In genomic region chr10:604716-605631, GRCh38 we compare ENCODE assay signal across 27 cellular contexts.
DNase-seq lines count a peak whose midpoint lies in the region; ATAC-seq, FAIRE-seq and TF ChIP-seq lines count a peak whose summit lies in the region.
"Had no signal": no experiment of that assay in that cellular context is flagged by ENCODE, and none has a peak within 500 bp of the region (broad histone marks: within the 10 kb centered on the region; RNA-seq: fewer than 3 reads in every experiment).

No MANE protein-coding gene starts in this region.

- H3K4me1 Mint-ChIP-seq in nephron progenitor cell: peaks cover 83% of the 10 kb centered on the region
- H3K4me1 Mint-ChIP-seq: CD14-positive monocyte had no signal

- no peaks in the 10 kb centered on the region for H4K20me1 ChIP-seq in OCI-LY1 (ENCODE audit: insufficient read depth, low read length)

- peak overlapping the region; percentile 89 for H3K9ac ChIP-seq in OCI-LY1 (ENCODE audit: low read length)

- no peaks in the 10 kb centered on the region for H3K27me3 ChIP-seq in OCI-LY1 (ENCODE audit: insufficient read depth, low read length)
- no peaks in the 10 kb centered on the region for H3K27me3 ChIP-seq in dorsolateral prefrontal cortex
- H3K27me3 ChIP-seq in testis: no peaks in the 10 kb centered on the region
- H3K27me3 ChIP-seq: upper lobe of left lung had no signal

- no peak for FAIRE-seq in GM12892 (lab: Jason Lieb, UNC)

- H3F3A ChIP-seq in OCI-LY1 (ENCODE audit: insufficient read depth, low read length): peaks cover 20% of the 10 kb centered on the region

- peaks cover 84% of the 10 kb centered on the region for H3K4me1 ChIP-seq in OCI-LY1 (ENCODE audit: insufficient read depth, low read length, severe bottlenecking)
- H3K4me1 ChIP-seq in testis: peaks cover 19% of the 10 kb centered on the region
- H3K4me1 ChIP-seq: prostate gland had no signal

- peak overlapping the region; percentile 83 for H3K27ac Mint-ChIP-seq in nephron progenitor cell
- H3K27ac Mint-ChIP-seq: activated CD8-positive, alpha-beta T cell treated with anti-CD3 and anti-CD28 coated beads, Interleukin-2, amount 10 ng/mL, durations not matched to agents 7 days and 5 days; activated naive CD8-positive, alpha-beta T cell; stimulated activated naive CD8-positive, alpha-beta T cell treated with anti-CD3 and anti-CD28 coated beads, Interleukin-15, amount 100 ng/mL, for 72 hours; T-helper 1 cell treated with Interleukin-12 subunit alpha and Interleukin-12 subunit beta and Interleukin-4 antibody, amounts not matched to agents 30 μg/mL and 1 μg/mL, for 36 hours had no signal

- ATAC-seq in GM18858 (IDR thresholded peaks at IDR 0.05; ENCODE audit: unreplicated experiment): no peak
- no peak for ATAC-seq in HG02642 (IDR thresholded peaks at IDR 0.05; ENCODE audit: poor library complexity, unreplicated experiment)
- ATAC-seq: activated CD8-positive, alpha-beta T cell treated with anti-CD3 and anti-CD28 coated beads, Interleukin-2, amount 10 ng/mL, durations not matched to agents 7 days and 5 days; lower lobe of right lung; stimulated activated naive CD8-positive, alpha-beta T cell treated with anti-CD3 and anti-CD28 coated beads, Interleukin-15, amount 100 ng/mL, for 72 hours had no signal

- H3K4me3 ChIP-seq in OCI-LY1 (ENCODE audit: low read depth, low read length, poor library complexity, severe bottlenecking) (peak overlapping the region; percentile 66), dorsolateral prefrontal cortex (peak overlapping the region in 1 of 59 donors; percentile 26), testis (no peak overlapping the region)
- H3K4me3 ChIP-seq: lower lobe of right lung, prostate gland, SK-N-MC, upper lobe of left lung had no signal

- TF ChIP-seq POLR2A in testis (IDR thresholded peaks at IDR 0.05) (no peak), GM12892 (IDR thresholded peaks at IDR 0.05; ENCODE audit: low read depth, low read length) (no peak)

- H2AFZ ChIP-seq in OCI-LY1 (ENCODE audit: low read length): no peak overlapping the region

- intact Hi-C loops in dorsolateral prefrontal cortex (cut with DNase I): no loop called here
- intact Hi-C loops in testis (cut with DNase I; ENCODE audit: low total_unique reads): no loop called here

- peak overlapping the region; percentile 91 for H3K4me2 ChIP-seq in OCI-LY1 (ENCODE audit: low read length)

- no peaks in the 10 kb centered on the region for H3K36me3 ChIP-seq in OCI-LY1 (ENCODE audit: insufficient read depth, low read length)
- no peaks in the 10 kb centered on the region for H3K36me3 ChIP-seq in testis (ENCODE audit: low read depth, missing control alignments)
- H3K36me3 ChIP-seq: lower lobe of right lung, prostate gland, upper lobe of left lung had no signal

- TF ChIP-seq CTCF in OCI-LY1 (IDR thresholded peaks at IDR 0.05; ENCODE audit: low read length) (no peak), dorsolateral prefrontal cortex (IDR thresholded peaks at IDR 0.05 in 54 of 56, conservative IDR thresholded peaks at IDR 0.05 in 2 of 56; ENCODE audit: low read depth in 1 of 56, partially characterized antibody in 56 of 56) (no peak), nephron progenitor cell (IDR thresholded peaks at IDR 0.05) (no peak), testis (IDR thresholded peaks at IDR 0.05) (no peak)

- H3K9me3 ChIP-seq in OCI-LY1 (ENCODE audit: low read length) (no peaks in the 10 kb centered on the region), testis (no peaks in the 10 kb centered on the region)
- H3K9me3 ChIP-seq: lower lobe of right lung, prostate gland, upper lobe of left lung had no signal

- 36 to 49% methylated on average over 14 to 21 of the region's 21 CpGs for WGBS in testis, 2 donors

- H3K79me2 ChIP-seq in OCI-LY1 (ENCODE audit: insufficient read depth, low read length): peaks cover 38% of the 10 kb centered on the region

- H3K4me3 Mint-ChIP-seq in nephron progenitor cell: no peak overlapping the region
- H3K4me3 Mint-ChIP-seq: activated CD8-positive, alpha-beta T cell treated with anti-CD3 and anti-CD28 coated beads, Interleukin-2, amount 10 ng/mL, durations not matched to agents 7 days and 5 days; activated naive CD8-positive, alpha-beta T cell; CD14-positive monocyte; stimulated activated naive CD8-positive, alpha-beta T cell treated with anti-CD3 and anti-CD28 coated beads, Interleukin-15, amount 100 ng/mL, for 72 hours; T-helper 1 cell treated with Interleukin-12 subunit alpha and Interleukin-12 subunit beta and Interleukin-4 antibody, amounts not matched to agents 30 μg/mL and 1 μg/mL, for 36 hours had no signal

- no peaks in the 10 kb centered on the region for H3K9me3 Mint-ChIP-seq in nephron progenitor cell
- H3K9me3 Mint-ChIP-seq: CD14-positive monocyte; T-helper 1 cell treated with Interleukin-12 subunit alpha and Interleukin-12 subunit beta and Interleukin-4 antibody, amounts not matched to agents 30 μg/mL and 1 μg/mL, for 36 hours had no signal

- DNase-seq in dorsolateral prefrontal cortex (peak in 1 of 10 donors; percentile 39), nephron progenitor cell (no peak), testis (peak; percentile 50), GM12892 (ENCODE audit: insufficient read length) (no peak)
- DNase-seq: activated CD4-positive, alpha-beta T cell treated with anti-CD3 and anti-CD28 coated beads for 1 hour; activated CD8-positive, alpha-beta T cell treated with anti-CD3 and anti-CD28 coated beads, Interleukin-2, amount 10 ng/mL, durations not matched to agents 7 days and 5 days; activated effector memory CD4-positive, alpha-beta T cell treated with Interleukin-2 at 50 U/mL for 16 hours; activated T-cell treated with anti-CD3 and anti-CD28 coated beads for 4 hours; Calu3; DMS79 treated with DMSO at 0.1 percent for 48 hours; islet precursor cell; lower lobe of right lung; NCI-H1417 treated with DMSO at 0.1 percent for 48 hours; NCI-H2081; NCI-H446 treated with DMSO at 0.1 percent for 48 hours; NCI-H82; stimulated activated naive CD8-positive, alpha-beta T cell treated with anti-CD3 and anti-CD28 coated beads, Interleukin-15, amount 100 ng/mL, for 72 hours; upper lobe of left lung had no signal

- H3K27ac ChIP-seq in OCI-LY1 (ENCODE audit: low read depth, low read length, poor library complexity, severe bottlenecking) (peak overlapping the region; percentile 95), dorsolateral prefrontal cortex (peak overlapping the region in 43 of 59 donors; percentile 1 to 87 (median 51)), testis (no peak overlapping the region)
- H3K27ac ChIP-seq: lower lobe of right lung, prostate gland, RWPE1, SK-N-MC, upper lobe of left lung had no signal

- H3K36me3 Mint-ChIP-seq in nephron progenitor cell (ENCODE audit: low read depth): no peaks in the 10 kb centered on the region
- H3K36me3 Mint-ChIP-seq: activated naive CD8-positive, alpha-beta T cell; CD14-positive monocyte had no signal

- no peaks in the 10 kb centered on the region for H3K27me3 Mint-ChIP-seq in nephron progenitor cell (ENCODE audit: low read depth, poor library complexity)
- H3K27me3 Mint-ChIP-seq: stimulated activated naive CD8-positive, alpha-beta T cell treated with anti-CD3 and anti-CD28 coated beads, Interleukin-15, amount 100 ng/mL, for 72 hours had no signal

- no peaks in the 10 kb centered on the region for H3K9me2 ChIP-seq in OCI-LY1 (ENCODE audit: low read depth, low read length)

Comparison
In these comparisons a context has a peak if more than half of its experiments do, and no peak if none do; other contexts are left out.
1. H3K27ac ChIP-seq: peak in OCI-LY1 (single experiment) and dorsolateral prefrontal cortex (43 of 59); none in testis (0 of 2).